Comparison of ENCODE assay signal across 1 cellular context in the genomic region with DNA sequence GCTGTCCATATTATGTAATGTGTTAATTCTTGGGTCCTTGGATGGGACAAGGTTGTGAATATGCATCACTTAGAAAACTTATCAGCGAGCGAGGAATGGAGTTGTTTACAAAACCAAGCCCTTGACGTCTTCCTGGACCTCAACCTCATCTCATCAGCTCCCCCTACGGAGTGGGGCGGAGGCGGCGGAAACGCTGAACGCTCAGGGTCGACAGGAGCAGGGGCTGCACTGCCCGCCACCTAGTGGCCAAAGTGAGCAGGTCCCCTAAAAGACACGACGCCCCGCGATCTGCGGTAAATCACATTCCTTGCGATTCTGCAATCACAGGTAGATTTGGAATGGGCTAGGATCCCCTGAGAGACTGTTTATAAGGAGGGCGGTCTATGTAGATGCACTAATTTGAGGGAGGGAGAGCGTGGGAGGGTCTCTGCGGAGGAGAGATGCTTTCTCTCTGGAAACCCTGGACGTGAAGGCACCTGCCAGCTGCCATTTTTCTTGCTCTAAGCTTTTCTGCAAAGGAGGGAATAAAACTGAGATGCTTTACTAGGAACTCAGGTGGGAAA.
A peak's percentile ranks its signal among the peaks of the same experiment; 100 is the strongest.
TF ChIP-seq lines count a peak whose summit lies in the region.

No MANE protein-coding gene starts in this region.

TF ChIP-seq in H1, 55 proteins besides CTCF, POLR2A, EP300 and RAD21:
- TF ChIP-seq ASH2L (IDR thresholded peaks at IDR 0.05; ENCODE audit: low read length) = peak; percentile 42
- TF ChIP-seq CEBPB (IDR thresholded peaks at IDR 0.05; ENCODE audit: low read depth, low read length) = peak; percentile 80
- TF ChIP-seq FOSL1 (IDR thresholded peaks at IDR 0.05; ENCODE audit: insufficient read depth, low read depth, low read length) = no peak
- no peak for TF ChIP-seq ZNF274 (IDR thresholded peaks at IDR 0.05; ENCODE audit: borderline replicate concordance, extremely low read depth, low read length)
- peak; percentile 68 for TF ChIP-seq CREB1 (IDR thresholded peaks at IDR 0.05)
- no peak for TF ChIP-seq SIN3A (conservative IDR thresholded peaks at IDR 0.05 in 1 of 2, IDR thresholded peaks at IDR 0.05 in 1 of 2; ENCODE audit: low read depth in 1 of 2, low read length in 2 of 2)
- no peak for TF ChIP-seq KDM5A (IDR thresholded peaks at IDR 0.05; ENCODE audit: low read length)
- no peak for TF ChIP-seq RBBP5 (IDR thresholded peaks at IDR 0.05; ENCODE audit: borderline replicate concordance, low read depth, low read length)
- TF ChIP-seq, protein P1, sequence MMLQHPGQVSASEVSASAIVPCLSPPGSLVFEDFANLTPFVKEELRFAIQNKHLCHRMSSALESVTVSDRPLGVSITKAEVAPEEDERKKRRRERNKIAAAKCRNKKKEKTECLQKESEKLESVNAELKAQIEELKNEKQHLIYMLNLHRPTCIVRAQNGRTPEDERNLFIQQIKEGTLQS (IDR thresholded peaks at IDR 0.05; ENCODE audit: insufficient read depth, low read depth, low read length) = peak; percentile 55; the same call in 1 of the 2 replicates
- TF ChIP-seq YY1 (IDR thresholded peaks at IDR 0.05; ENCODE audit: low read depth, low read length) = peak; percentile 64
- TF ChIP-seq TEAD4 (IDR thresholded peaks at IDR 0.05; ENCODE audit: low read depth, low read length) = peak; percentile 85
- 0 out of 2 replicates have a peak, but pooled peaks have one; percentile 26 for TF ChIP-seq TAF1 (IDR thresholded peaks at IDR 0.05; ENCODE audit: low read depth, low read length)
- no peak for TF ChIP-seq CBX5 (IDR thresholded peaks at IDR 0.05; ENCODE audit: low read depth, low read length)
- TF ChIP-seq TAF7 (optimal IDR thresholded peaks at IDR 0.05; ENCODE audit: borderline replicate concordance, low read depth, low read length) = no peak
- TF ChIP-seq JUND (IDR thresholded peaks at IDR 0.05; ENCODE audit: low read length) = 0 out of 2 replicates have a peak, but pooled peaks have one; percentile 62
- TF ChIP-seq, protein P2, sequence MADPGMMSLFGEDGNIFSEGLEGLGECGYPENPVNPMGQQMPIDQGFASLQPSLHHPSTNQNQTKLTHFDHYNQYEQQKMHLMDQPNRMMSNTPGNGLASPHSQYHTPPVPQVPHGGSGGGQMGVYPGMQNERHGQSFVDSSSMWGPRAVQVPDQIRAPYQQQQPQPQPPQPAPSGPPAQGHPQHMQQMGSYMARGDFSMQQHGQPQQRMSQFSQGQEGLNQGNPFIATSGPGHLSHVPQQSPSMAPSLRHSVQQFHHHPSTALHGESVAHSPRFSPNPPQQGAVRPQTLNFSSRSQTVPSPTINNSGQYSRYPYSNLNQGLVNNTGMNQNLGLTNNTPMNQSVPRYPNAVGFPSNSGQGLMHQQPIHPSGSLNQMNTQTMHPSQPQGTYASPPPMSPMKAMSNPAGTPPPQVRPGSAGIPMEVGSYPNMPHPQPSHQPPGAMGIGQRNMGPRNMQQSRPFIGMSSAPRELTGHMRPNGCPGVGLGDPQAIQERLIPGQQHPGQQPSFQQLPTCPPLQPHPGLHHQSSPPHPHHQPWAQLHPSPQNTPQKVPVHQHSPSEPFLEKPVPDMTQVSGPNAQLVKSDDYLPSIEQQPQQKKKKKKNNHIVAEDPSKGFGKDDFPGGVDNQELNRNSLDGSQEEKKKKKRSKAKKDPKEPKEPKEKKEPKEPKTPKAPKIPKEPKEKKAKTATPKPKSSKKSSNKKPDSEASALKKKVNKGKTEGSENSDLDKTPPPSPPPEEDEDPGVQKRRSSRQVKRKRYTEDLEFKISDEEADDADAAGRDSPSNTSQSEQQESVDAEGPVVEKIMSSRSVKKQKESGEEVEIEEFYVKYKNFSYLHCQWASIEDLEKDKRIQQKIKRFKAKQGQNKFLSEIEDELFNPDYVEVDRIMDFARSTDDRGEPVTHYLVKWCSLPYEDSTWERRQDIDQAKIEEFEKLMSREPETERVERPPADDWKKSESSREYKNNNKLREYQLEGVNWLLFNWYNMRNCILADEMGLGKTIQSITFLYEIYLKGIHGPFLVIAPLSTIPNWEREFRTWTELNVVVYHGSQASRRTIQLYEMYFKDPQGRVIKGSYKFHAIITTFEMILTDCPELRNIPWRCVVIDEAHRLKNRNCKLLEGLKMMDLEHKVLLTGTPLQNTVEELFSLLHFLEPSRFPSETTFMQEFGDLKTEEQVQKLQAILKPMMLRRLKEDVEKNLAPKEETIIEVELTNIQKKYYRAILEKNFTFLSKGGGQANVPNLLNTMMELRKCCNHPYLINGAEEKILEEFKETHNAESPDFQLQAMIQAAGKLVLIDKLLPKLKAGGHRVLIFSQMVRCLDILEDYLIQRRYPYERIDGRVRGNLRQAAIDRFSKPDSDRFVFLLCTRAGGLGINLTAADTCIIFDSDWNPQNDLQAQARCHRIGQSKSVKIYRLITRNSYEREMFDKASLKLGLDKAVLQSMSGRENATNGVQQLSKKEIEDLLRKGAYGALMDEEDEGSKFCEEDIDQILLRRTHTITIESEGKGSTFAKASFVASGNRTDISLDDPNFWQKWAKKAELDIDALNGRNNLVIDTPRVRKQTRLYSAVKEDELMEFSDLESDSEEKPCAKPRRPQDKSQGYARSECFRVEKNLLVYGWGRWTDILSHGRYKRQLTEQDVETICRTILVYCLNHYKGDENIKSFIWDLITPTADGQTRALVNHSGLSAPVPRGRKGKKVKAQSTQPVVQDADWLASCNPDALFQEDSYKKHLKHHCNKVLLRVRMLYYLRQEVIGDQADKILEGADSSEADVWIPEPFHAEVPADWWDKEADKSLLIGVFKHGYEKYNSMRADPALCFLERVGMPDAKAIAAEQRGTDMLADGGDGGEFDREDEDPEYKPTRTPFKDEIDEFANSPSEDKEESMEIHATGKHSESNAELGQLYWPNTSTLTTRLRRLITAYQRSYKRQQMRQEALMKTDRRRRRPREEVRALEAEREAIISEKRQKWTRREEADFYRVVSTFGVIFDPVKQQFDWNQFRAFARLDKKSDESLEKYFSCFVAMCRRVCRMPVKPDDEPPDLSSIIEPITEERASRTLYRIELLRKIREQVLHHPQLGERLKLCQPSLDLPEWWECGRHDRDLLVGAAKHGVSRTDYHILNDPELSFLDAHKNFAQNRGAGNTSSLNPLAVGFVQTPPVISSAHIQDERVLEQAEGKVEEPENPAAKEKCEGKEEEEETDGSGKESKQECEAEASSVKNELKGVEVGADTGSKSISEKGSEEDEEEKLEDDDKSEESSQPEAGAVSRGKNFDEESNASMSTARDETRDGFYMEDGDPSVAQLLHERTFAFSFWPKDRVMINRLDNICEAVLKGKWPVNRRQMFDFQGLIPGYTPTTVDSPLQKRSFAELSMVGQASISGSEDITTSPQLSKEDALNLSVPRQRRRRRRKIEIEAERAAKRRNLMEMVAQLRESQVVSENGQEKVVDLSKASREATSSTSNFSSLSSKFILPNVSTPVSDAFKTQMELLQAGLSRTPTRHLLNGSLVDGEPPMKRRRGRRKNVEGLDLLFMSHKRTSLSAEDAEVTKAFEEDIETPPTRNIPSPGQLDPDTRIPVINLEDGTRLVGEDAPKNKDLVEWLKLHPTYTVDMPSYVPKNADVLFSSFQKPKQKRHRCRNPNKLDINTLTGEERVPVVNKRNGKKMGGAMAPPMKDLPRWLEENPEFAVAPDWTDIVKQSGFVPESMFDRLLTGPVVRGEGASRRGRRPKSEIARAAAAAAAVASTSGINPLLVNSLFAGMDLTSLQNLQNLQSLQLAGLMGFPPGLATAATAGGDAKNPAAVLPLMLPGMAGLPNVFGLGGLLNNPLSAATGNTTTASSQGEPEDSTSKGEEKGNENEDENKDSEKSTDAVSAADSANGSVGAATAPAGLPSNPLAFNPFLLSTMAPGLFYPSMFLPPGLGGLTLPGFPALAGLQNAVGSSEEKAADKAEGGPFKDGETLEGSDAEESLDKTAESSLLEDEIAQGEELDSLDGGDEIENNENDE (IDR thresholded peaks at IDR 0.05; ENCODE audit: insufficient replicate concordance, low read length) = no peak
- no peak for TF ChIP-seq JUN (IDR thresholded peaks at IDR 0.05; ENCODE audit: low read depth, low read length)
- no peak for TF ChIP-seq NRF1 (IDR thresholded peaks at IDR 0.05; ENCODE audit: low read depth, low read length)
- TF ChIP-seq GABPA (IDR thresholded peaks at IDR 0.05; ENCODE audit: borderline replicate concordance, insufficient read depth, low read length) = peak; percentile 58; the same call in 1 of the 2 replicates
- TF ChIP-seq BACH1 (IDR thresholded peaks at IDR 0.05; ENCODE audit: low read length) = peak; percentile 72; the same call in 1 of the 2 replicates
- peak; percentile 60; the same call in 1 of the 2 replicates for TF ChIP-seq KDM1A (IDR thresholded peaks at IDR 0.05; ENCODE audit: borderline replicate concordance, low read length)
- no peak for TF ChIP-seq SP2 (IDR thresholded peaks at IDR 0.05; ENCODE audit: low read length)
- no peak for TF ChIP-seq CTBP2 (IDR thresholded peaks at IDR 0.05; ENCODE audit: borderline replicate concordance, insufficient read depth, insufficient read length, low read length)
- TF ChIP-seq KDM4A (IDR thresholded peaks at IDR 0.05; ENCODE audit: low read depth, low read length, severe bottlenecking) = peak; percentile 29
- peak; percentile 32 to 95; a peak in 2 of 4 replicates for TF ChIP-seq HDAC2 (IDR thresholded peaks at IDR 0.05; ENCODE audit: borderline replicate concordance in 1 of 2, low read depth in 2 of 2, low read length in 2 of 2)
- TF ChIP-seq SUZ12 (IDR thresholded peaks at IDR 0.05; ENCODE audit: low read length) = no peak
- no peak for TF ChIP-seq RXRA (IDR thresholded peaks at IDR 0.05; ENCODE audit: insufficient read depth, low read depth, low read length)
- TF ChIP-seq GTF2F1 (IDR thresholded peaks at IDR 0.05; ENCODE audit: borderline replicate concordance, low read depth, low read length) = no peak
- TF ChIP-seq SP1 (IDR thresholded peaks at IDR 0.05; ENCODE audit: low read depth, low read length) = 0 out of 2 replicates have a peak, but pooled peaks have one; percentile 31
- TF ChIP-seq, protein P3, sequence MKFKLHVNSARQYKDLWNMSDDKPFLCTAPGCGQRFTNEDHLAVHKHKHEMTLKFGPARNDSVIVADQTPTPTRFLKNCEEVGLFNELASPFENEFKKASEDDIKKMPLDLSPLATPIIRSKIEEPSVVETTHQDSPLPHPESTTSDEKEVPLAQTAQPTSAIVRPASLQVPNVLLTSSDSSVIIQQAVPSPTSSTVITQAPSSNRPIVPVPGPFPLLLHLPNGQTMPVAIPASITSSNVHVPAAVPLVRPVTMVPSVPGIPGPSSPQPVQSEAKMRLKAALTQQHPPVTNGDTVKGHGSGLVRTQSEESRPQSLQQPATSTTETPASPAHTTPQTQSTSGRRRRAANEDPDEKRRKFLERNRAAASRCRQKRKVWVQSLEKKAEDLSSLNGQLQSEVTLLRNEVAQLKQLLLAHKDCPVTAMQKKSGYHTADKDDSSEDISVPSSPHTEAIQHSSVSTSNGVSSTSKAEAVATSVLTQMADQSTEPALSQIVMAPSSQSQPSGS (IDR thresholded peaks at IDR 0.05; ENCODE audit: low read length) = 0 out of 2 replicates have a peak, but pooled peaks have one; percentile 19
- no peak for TF ChIP-seq CBX8 (IDR thresholded peaks at IDR 0.05; ENCODE audit: borderline replicate concordance, low read depth, low read length)
- TF ChIP-seq, protein P4, sequence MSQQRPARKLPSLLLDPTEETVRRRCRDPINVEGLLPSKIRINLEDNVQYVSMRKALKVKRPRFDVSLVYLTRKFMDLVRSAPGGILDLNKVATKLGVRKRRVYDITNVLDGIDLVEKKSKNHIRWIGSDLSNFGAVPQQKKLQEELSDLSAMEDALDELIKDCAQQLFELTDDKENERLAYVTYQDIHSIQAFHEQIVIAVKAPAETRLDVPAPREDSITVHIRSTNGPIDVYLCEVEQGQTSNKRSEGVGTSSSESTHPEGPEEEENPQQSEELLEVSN (IDR thresholded peaks at IDR 0.05) = peak; percentile 36; the same call in 1 of the 2 replicates
- TF ChIP-seq, protein P5, sequence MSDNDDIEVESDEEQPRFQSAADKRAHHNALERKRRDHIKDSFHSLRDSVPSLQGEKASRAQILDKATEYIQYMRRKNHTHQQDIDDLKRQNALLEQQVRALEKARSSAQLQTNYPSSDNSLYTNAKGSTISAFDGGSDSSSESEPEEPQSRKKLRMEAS (IDR thresholded peaks at IDR 0.05) = 0 out of 2 replicates have a peak, but pooled peaks have one; percentile 27
- no peak for TF ChIP-seq HDAC6 (IDR thresholded peaks at IDR 0.05; ENCODE audit: low read depth, low read length)
- peak; percentile 53 for TF ChIP-seq NANOG (IDR thresholded peaks at IDR 0.05; ENCODE audit: insufficient read depth, low read depth, low read length, poor library complexity, severe bottlenecking)
TF ChIP-seq in H1: peak in this region for 18.
